In the genomic region with DNA sequence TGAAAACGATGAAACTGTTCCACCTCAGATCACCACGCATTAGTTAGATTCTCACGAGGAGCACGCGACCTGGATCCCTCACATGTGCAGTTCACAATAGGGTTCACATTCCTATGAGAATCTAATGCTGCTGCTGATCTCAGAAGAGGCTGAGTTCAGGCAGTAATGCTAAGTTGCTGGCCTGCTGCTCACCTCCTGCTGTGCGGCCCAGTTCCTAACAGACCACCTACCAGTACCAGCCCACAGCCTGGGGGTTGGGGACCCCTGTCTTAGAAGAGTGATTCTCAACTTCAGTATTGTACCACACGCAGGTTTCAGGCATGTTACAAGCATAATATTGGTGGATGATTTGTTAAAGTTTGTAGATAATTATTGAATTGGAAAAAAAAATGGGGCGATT, we compare ENCODE assay signal across 18 cellular contexts.
A peak's percentile ranks its signal among the peaks of the same experiment; 100 is the strongest.
DNase-seq lines count a peak whose midpoint lies in the region; ATAC-seq, FAIRE-seq and TF ChIP-seq lines count a peak whose summit lies in the region.
"Had no signal": no experiment of that assay in that cellular context is flagged by ENCODE, and none has a peak within 500 bp of the region (broad histone marks: within the 10 kb centered on the region; RNA-seq: fewer than 3 reads in every experiment).

No MANE protein-coding gene starts in this region.

- H3K9me1 ChIP-seq in keratinocyte (ENCODE audit: control insufficient read depth, extremely low read depth, insufficient read depth, low read length): no peaks in the 10 kb centered on the region

- no peak for ATAC-seq in WTC11
- ATAC-seq: GM12878 had no signal

- peak overlapping the region; percentile 28 for H3K27ac ChIP-seq in keratinocyte (ENCODE audit: control insufficient read depth, insufficient read depth, low read length)

- no peaks in the 10 kb centered on the region for H3K9me3 Mint-ChIP-seq in activated naive CD4-positive, alpha-beta T cell treated with anti-CD3 and anti-CD28 coated beads, Interleukin-2, amount 50 U/mL, for 24 hours
- H3K9me3 Mint-ChIP-seq in WTC11: no peaks in the 10 kb centered on the region
- H3K9me3 Mint-ChIP-seq: CD4-positive, alpha-beta T cell had no signal

- TF ChIP-seq CTCF in WTC11 (IDR thresholded peaks at IDR 0.05) (no peak), keratinocyte (optimal IDR thresholded peaks at IDR 0.05 in 1 of 3, IDR thresholded peaks at IDR 0.05 in 1 of 3, conservative IDR thresholded peaks at IDR 0.05 in 1 of 3; ENCODE audit: extremely low read depth in 1 of 3, insufficient read depth in 2 of 3, low read length in 3 of 3) (no peak), BE2C (IDR thresholded peaks at IDR 0.05; ENCODE audit: low read depth, low read length) (no peak)

- POLR2A ChIA-PET in WTC11 (lab: Charles Lee): no interaction called here

- CTCF ChIA-PET in WTC11 (lab: Charles Lee): interaction anchor here (0.6 kb wide), 1 partner anchor 139 kb away, joined by 3 read pairs; no protein-coding TSS in a partner anchor

- dilution Hi-C loops in keratinocyte (cut with MboI; ENCODE audit: extremely low pct_ligation_motif_present, low sequenced_read_pairs): no loop called here

- H3K9me3 ChIP-seq in keratinocyte (ENCODE audit: control insufficient read depth, low read depth, low read length) (no peaks in the 10 kb centered on the region), BE2C (no peaks in the 10 kb centered on the region)

- H3K27me3 Mint-ChIP-seq in activated naive CD4-positive, alpha-beta T cell treated with anti-CD3 and anti-CD28 coated beads, Interleukin-2, amount 50 U/mL, for 24 hours: peaks cover 15% of the 10 kb centered on the region
- H3K27me3 Mint-ChIP-seq in WTC11 (ENCODE audit: low read depth): no peaks in the 10 kb centered on the region

- H2AFZ ChIP-seq in keratinocyte (ENCODE audit: control insufficient read depth, low read length): no peak overlapping the region

- FAIRE-seq in keratinocyte (lab: Jason Lieb, UNC) (peak; percentile 41), urothelium cell line (lab: Jason Lieb, UNC) (peak; percentile 42)
- FAIRE-seq: GM12878, GM18507 had no signal

- H3K27ac Mint-ChIP-seq in activated naive CD4-positive, alpha-beta T cell treated with anti-CD3 and anti-CD28 coated beads, Interleukin-2, amount 50 U/mL, for 24 hours: peak overlapping the region; percentile 5
- H3K27ac Mint-ChIP-seq in WTC11: no peak overlapping the region
- H3K27ac Mint-ChIP-seq: CD4-positive, alpha-beta T cell; IgD-negative memory B cell had no signal

- H3K79me2 ChIP-seq in keratinocyte (ENCODE audit: control insufficient read depth, insufficient read depth, low read length): no peaks in the 10 kb centered on the region

- H4K20me1 ChIP-seq in keratinocyte (ENCODE audit: control insufficient read depth, extremely low read depth, insufficient read depth, low read length): no peaks in the 10 kb centered on the region

- H3K4me3 Mint-ChIP-seq in activated naive CD4-positive, alpha-beta T cell treated with anti-CD3 and anti-CD28 coated beads, Interleukin-2, amount 50 U/mL, for 24 hours: no peak overlapping the region
- H3K4me3 Mint-ChIP-seq in WTC11: no peak overlapping the region
- H3K4me3 Mint-ChIP-seq: CD4-positive, alpha-beta T cell had no signal

- DNase-seq in activated naive CD4-positive, alpha-beta T cell treated with anti-CD3 and anti-CD28 coated beads, Interleukin-2, amount 50 U/mL, for 16 hours: no peak
- DNase-seq in WTC11 (ENCODE audit: low spot score): peak; percentile 13
- no peak for DNase-seq in keratinocyte (ENCODE audit: low read depth, low spot score)
- DNase-seq in urothelium cell line (ENCODE audit: low spot score): no peak
- DNase-seq in BE2C: no peak
- DNase-seq in mesenteric fat pad (ENCODE audit: low spot score): no peak
- DNase-seq in ACHN: no peak
- DNase-seq: 8988T; C1 segment of cervical spinal cord; Calu3; CD4-positive, alpha-beta T cell; DMS 273 treated with DMSO at 0.1 percent for 48 hours; DMS79; H7 had no signal

- H3K36me3 Mint-ChIP-seq in activated naive CD4-positive, alpha-beta T cell treated with anti-CD3 and anti-CD28 coated beads, Interleukin-2, amount 50 U/mL, for 24 hours: no peaks in the 10 kb centered on the region
- no peaks in the 10 kb centered on the region for H3K36me3 Mint-ChIP-seq in WTC11
- H3K36me3 Mint-ChIP-seq: IgD-negative memory B cell had no signal

- no peak overlapping the region for H3K9ac ChIP-seq in keratinocyte (ENCODE audit: control insufficient read depth, extremely low read depth, insufficient read depth, low read length)

- in situ Hi-C loops in ACHN (cut with HindIII; ENCODE audit: low pct_ligation_motif_present, low pct_unique_long_range_greater_than_20kb, low sequenced_read_pairs): no loop called here

- no peaks in the 10 kb centered on the region for H3K4me1 Mint-ChIP-seq in activated naive CD4-positive, alpha-beta T cell treated with anti-CD3 and anti-CD28 coated beads, Interleukin-2, amount 50 U/mL, for 24 hours
- peaks cover 24% of the 10 kb centered on the region for H3K4me1 Mint-ChIP-seq in WTC11

- H3K4me3 ChIP-seq in keratinocyte (ENCODE audit: control insufficient read depth in 2 of 3, extremely low read depth in 1 of 3, insufficient read depth in 2 of 3, low read depth in 1 of 3, low read length in 3 of 3) (no peak overlapping the region), BE2C (ENCODE audit: low read depth, low read length) (no peak overlapping the region)
- H3K4me3 ChIP-seq: GM12878 had no signal

- H3K4me1 ChIP-seq in keratinocyte (ENCODE audit: control insufficient read depth, extremely low read depth, insufficient read depth, low read length): peaks cover 45% of the 10 kb centered on the region
- peaks cover 11% of the 10 kb centered on the region for H3K4me1 ChIP-seq in BE2C

- H3K4me2 ChIP-seq in keratinocyte (ENCODE audit: control insufficient read depth, extremely low read depth, insufficient read depth, low read depth, low read length): no peak overlapping the region

- H3K36me3 ChIP-seq in keratinocyte (ENCODE audit: control insufficient read depth in 2 of 2, extremely low read depth in 1 of 2, insufficient read depth in 2 of 2, low read length in 2 of 2): no peaks in the 10 kb centered on the region
- no peaks in the 10 kb centered on the region for H3K36me3 ChIP-seq in BE2C

- no peaks in the 10 kb centered on the region for H3K27me3 ChIP-seq in keratinocyte (ENCODE audit: control insufficient read depth, extremely low read depth, insufficient read depth, low read length)
- H3K27me3 ChIP-seq in BE2C: no peaks in the 10 kb centered on the region

TF ChIP-seq in WTC11, 78 proteins besides CTCF, POLR2A, EP300 and RAD21:
- TF ChIP-seq NR2C2 (CRISPR knock-in tag; IDR thresholded peaks at IDR 0.05): no peak
- no peak for TF ChIP-seq TCF7 (CRISPR knock-in tag; IDR thresholded peaks at IDR 0.05; ENCODE audit: low read depth)
- TF ChIP-seq HMGA2 (CRISPR knock-in tag; IDR thresholded peaks at IDR 0.05): no peak
- TF ChIP-seq PRRX2 (CRISPR knock-in tag; IDR thresholded peaks at IDR 0.05): no peak
- no peak for TF ChIP-seq CBFB (CRISPR knock-in tag; IDR thresholded peaks at IDR 0.05; ENCODE audit: low read depth)
- TF ChIP-seq ZNF423 (CRISPR knock-in tag; IDR thresholded peaks at IDR 0.05): peak; percentile 64
